In the genomic region with DNA sequence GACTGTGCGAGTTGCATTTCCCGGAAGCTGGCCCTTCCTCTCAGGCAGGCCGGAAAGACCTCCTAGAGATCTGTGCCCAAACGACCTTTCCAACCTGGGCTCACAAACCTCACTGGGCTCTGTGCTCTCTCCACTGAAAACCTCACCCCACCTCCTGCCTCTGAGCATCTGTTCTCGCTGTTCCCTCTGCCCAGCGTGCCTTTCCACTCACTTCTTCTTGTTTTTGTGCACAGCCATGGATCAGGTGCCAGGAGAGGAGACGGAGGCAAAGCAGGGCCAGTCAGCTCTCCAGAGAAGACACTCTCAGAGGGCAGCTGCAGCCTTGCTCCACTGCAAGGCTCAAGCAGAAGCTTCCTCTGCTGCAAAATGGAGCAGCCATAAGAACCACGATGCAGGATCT, we compare ENCODE assay signal across 34 cellular contexts.
"Had no signal": no experiment of that assay in that cellular context is flagged by ENCODE, and none has a peak within 500 bp of the region (broad histone marks: within the 10 kb centered on the region; RNA-seq: fewer than 3 reads in every experiment).

No MANE protein-coding gene starts in this region.

- H3K27me3 ChIP-seq: adrenal gland had no signal

- H3K4me3 ChIP-seq: adrenal gland, breast epithelium, cardiac muscle cell, colonic mucosa had no signal

- H3K36me3 ChIP-seq: adrenal gland, breast epithelium, cardiac muscle cell, colonic mucosa had no signal

- ATAC-seq: activated CD4-positive, alpha-beta T cell treated with anti-CD3 and anti-CD28 coated beads for 36 hours; activated naive CD8-positive, alpha-beta T cell treated with anti-CD3 and anti-CD28 coated beads, Interleukin-2, amount 50 U/mL, for 24 hours; T-helper 17 cell had no signal

- H3K9me3 Mint-ChIP-seq: activated CD4-positive, alpha-beta memory T cell treated with anti-CD3 and anti-CD28 coated beads for 36 hours; activated CD4-positive, alpha-beta T cell treated with anti-CD3 and anti-CD28 coated beads, Interleukin-2, amount 10 ng/mL, durations not matched to agents 24 days and 14 days; activated naive CD4-positive, alpha-beta T cell treated with anti-CD3 and anti-CD28 coated beads for 36 hours; activated naive CD4-positive, alpha-beta T cell treated with anti-CD3 and anti-CD28 coated beads, Interleukin-2, amount 50 U/mL, for 24 hours; activated naive CD8-positive, alpha-beta T cell treated with anti-CD3 and anti-CD28 coated beads for 36 hours; activated naive CD8-positive, alpha-beta T cell treated with anti-CD3 and anti-CD28 coated beads, Interleukin-2, amount 50 U/mL, for 24 hours; activated T-helper 1 cell treated with anti-CD3 and anti-CD28 coated beads, Interleukin-12 subunit alpha, Interleukin-12 subunit beta, Interleukin-2, Interleukin-4 antibody, amounts not matched to agents 30 ng/mL and 10 ng/mL and 1 ng/mL, durations not matched to agents 14 hours and 24 hours and 36 hours; activated T-helper 2 cell treated with anti-CD3 and anti-CD28 coated beads, Interferon-gamma antibody, Interleukin-2, Interleukin-4, amounts not matched to agents 10 μg/mL and 5 μg/mL and 100 μg/mL, durations not matched to agents 14 hours and 24 hours and 36 hours; T-helper 2 cell treated with Interferon-gamma antibody and Interleukin-4, amounts not matched to agents 5 μg/mL and 100 μg/mL, for 36 hours had no signal

- H3K4me3 Mint-ChIP-seq: activated CD4-positive, alpha-beta memory T cell treated with anti-CD3 and anti-CD28 coated beads for 36 hours; activated CD4-positive, alpha-beta T cell treated with anti-CD3 and anti-CD28 coated beads for 36 hours; activated CD4-positive, alpha-beta T cell treated with anti-CD3 and anti-CD28 coated beads, Interleukin-2, amount 10 ng/mL, durations not matched to agents 24 days and 14 days; activated naive CD4-positive, alpha-beta T cell treated with anti-CD3 and anti-CD28 coated beads for 36 hours; activated naive CD4-positive, alpha-beta T cell treated with anti-CD3 and anti-CD28 coated beads, Interleukin-2, amount 50 U/mL, for 24 hours; activated naive CD8-positive, alpha-beta T cell treated with anti-CD3 and anti-CD28 coated beads for 36 hours; activated naive CD8-positive, alpha-beta T cell treated with anti-CD3 and anti-CD28 coated beads, Interleukin-2, amount 50 U/mL, for 24 hours; activated T-helper 1 cell treated with anti-CD3 and anti-CD28 coated beads, Interleukin-12 subunit alpha, Interleukin-12 subunit beta, Interleukin-2, Interleukin-4 antibody, amounts not matched to agents 30 ng/mL and 10 ng/mL and 1 ng/mL, durations not matched to agents 14 hours and 24 hours and 36 hours; brain; T-helper 17 cell; T-helper 2 cell treated with Interferon-gamma antibody and Interleukin-4, amounts not matched to agents 5 μg/mL and 100 μg/mL, for 36 hours had no signal

- FAIRE-seq: endometrium, endothelial cell of umbilical vein, frontal cortex had no signal

- H3K4me1 Mint-ChIP-seq: activated CD4-positive, alpha-beta T cell treated with anti-CD3 and anti-CD28 coated beads, Interleukin-2, amount 10 ng/mL, durations not matched to agents 24 days and 14 days; activated naive CD8-positive, alpha-beta T cell treated with anti-CD3 and anti-CD28 coated beads for 36 hours had no signal

- DNase-seq: activated CD4-positive, alpha-beta memory T cell treated with anti-CD3 and anti-CD28 coated beads for 36 hours; activated CD4-positive, alpha-beta T cell treated with anti-CD3 and anti-CD28 coated beads for 36 hours; activated CD4-positive, alpha-beta T cell treated with anti-CD3 and anti-CD28 coated beads, Interleukin-2, amount 10 ng/mL, durations not matched to agents 24 days and 14 days; activated CD4-positive, CD25-positive, alpha-beta regulatory T cell; activated CD4-positive, CD25-positive, alpha-beta regulatory T cell treated with anti-CD3 and anti-CD28 coated beads, Interleukin-2, amount 50 U/mL, for 72 hours; activated CD8-positive, alpha-beta memory T cell treated with anti-CD3 and anti-CD28 coated beads for 24 hours; activated effector memory CD4-positive, alpha-beta T cell treated with anti-CD3 and anti-CD28 coated beads, Interleukin-2, amount 50 U/mL, for 16 hours; activated naive CD4-positive, alpha-beta T cell treated with anti-CD3 and anti-CD28 coated beads for 36 hours; activated naive CD8-positive, alpha-beta T cell treated with anti-CD3 and anti-CD28 coated beads for 36 hours; activated naive CD8-positive, alpha-beta T cell treated with anti-CD3 and anti-CD28 coated beads, Interleukin-2, amount 50 U/mL, for 24 hours; activated T-cell treated with anti-CD3 and anti-CD28 coated beads, Interleukin-2, amount 50 U/mL, for 48 hours; adrenal gland; amygdala; aorta; central memory CD4-positive, alpha-beta T cell; cerebellar nuclear complex; colonic mucosa; effector CD8-positive, alpha-beta T cell; foreskin fibroblast; head of caudate nucleus; T-helper 1 cell; T-helper 17 cell; T1000 had no signal

- H3K27ac ChIP-seq: adrenal gland, breast epithelium, cardiac muscle cell, colonic mucosa, epithelial cell of prostate had no signal

- H3K36me3 Mint-ChIP-seq: activated CD4-positive, alpha-beta memory T cell treated with anti-CD3 and anti-CD28 coated beads for 36 hours; activated naive CD4-positive, alpha-beta T cell treated with anti-CD3 and anti-CD28 coated beads, Interleukin-2, amount 50 U/mL, for 24 hours; activated naive CD8-positive, alpha-beta T cell treated with anti-CD3 and anti-CD28 coated beads for 36 hours had no signal

- H3K27ac Mint-ChIP-seq: activated CD4-positive, alpha-beta memory T cell treated with anti-CD3 and anti-CD28 coated beads for 36 hours; activated CD4-positive, alpha-beta T cell treated with anti-CD3 and anti-CD28 coated beads for 36 hours; activated CD4-positive, alpha-beta T cell treated with anti-CD3 and anti-CD28 coated beads, Interleukin-2, amount 10 ng/mL, durations not matched to agents 24 days and 14 days; activated naive CD4-positive, alpha-beta T cell treated with anti-CD3 and anti-CD28 coated beads for 36 hours; activated naive CD4-positive, alpha-beta T cell treated with anti-CD3 and anti-CD28 coated beads, Interleukin-2, amount 50 U/mL, for 24 hours; activated naive CD8-positive, alpha-beta T cell treated with anti-CD3 and anti-CD28 coated beads for 36 hours; activated naive CD8-positive, alpha-beta T cell treated with anti-CD3 and anti-CD28 coated beads, Interleukin-2, amount 50 U/mL, for 24 hours; activated T-helper 1 cell treated with anti-CD3 and anti-CD28 coated beads, Interleukin-12 subunit alpha, Interleukin-12 subunit beta, Interleukin-2, Interleukin-4 antibody, amounts not matched to agents 30 ng/mL and 10 ng/mL and 1 ng/mL, durations not matched to agents 14 hours and 24 hours and 36 hours; activated T-helper 2 cell treated with anti-CD3 and anti-CD28 coated beads, Interferon-gamma antibody, Interleukin-2, Interleukin-4, amounts not matched to agents 10 μg/mL and 5 μg/mL and 100 μg/mL, durations not matched to agents 14 hours and 24 hours and 36 hours; brain; T-helper 17 cell; T-helper 2 cell treated with Interferon-gamma antibody and Interleukin-4, amounts not matched to agents 5 μg/mL and 100 μg/mL, for 36 hours had no signal

- H3K9me3 ChIP-seq: adrenal gland, breast epithelium, colonic mucosa had no signal
